ENCODE assay signal across 12 cellular contexts in genomic region chr1:174912243-174912642, GRCh38.
DNase-seq lines count a peak whose midpoint lies in the region; ATAC-seq and TF ChIP-seq lines count a peak whose summit lies in the region.
"Had no signal": no experiment of that assay in that cellular context is flagged by ENCODE, and none has a peak within 500 bp of the region (broad histone marks: within the 10 kb centered on the region; RNA-seq: fewer than 3 reads in every experiment).

No MANE protein-coding gene starts in this region.

- TF ChIP-seq POLR2A in testis (IDR thresholded peaks at IDR 0.05) = no peak

- H3K27ac ChIP-seq in testis = no peak overlapping the region
- no peak overlapping the region for H3K27ac ChIP-seq in CD8-positive, alpha-beta memory T cell (ENCODE audit: low read depth, low read length)
- H3K27ac ChIP-seq: adrenal gland, C4-2B, parathyroid adenoma had no signal

- no peaks in the 10 kb centered on the region for H3K27me3 Mint-ChIP-seq in activated CD4-positive, alpha-beta memory T cell treated with anti-CD3 and anti-CD28 coated beads for 36 hours
- no peaks in the 10 kb centered on the region for H3K27me3 Mint-ChIP-seq in CD8-positive, alpha-beta memory T cell

- H3K9me3 ChIP-seq in testis = no peaks in the 10 kb centered on the region
- no peaks in the 10 kb centered on the region for H3K9me3 ChIP-seq in CD8-positive, alpha-beta memory T cell (ENCODE audit: low read length)
- H3K9me3 ChIP-seq: adrenal gland had no signal

- peak overlapping the region; percentile 33 for H3K27ac Mint-ChIP-seq in activated CD4-positive, alpha-beta memory T cell treated with anti-CD3 and anti-CD28 coated beads for 36 hours
- H3K27ac Mint-ChIP-seq in CD8-positive, alpha-beta memory T cell = peak overlapping the region in 4 of 8 donors; percentile 43 to 64 (median 58)

- H3K36me3 Mint-ChIP-seq in activated CD4-positive, alpha-beta memory T cell treated with anti-CD3 and anti-CD28 coated beads for 36 hours = peaks cover 7% of the 10 kb centered on the region
- H3K36me3 Mint-ChIP-seq in CD8-positive, alpha-beta memory T cell = peaks cover 5 to 6% (median 5%) of the 10 kb centered on the region in 3 donors

- peaks cover 5% of the 10 kb centered on the region for H3K4me1 ChIP-seq in testis
- H3K4me1 ChIP-seq in CD8-positive, alpha-beta memory T cell (ENCODE audit: insufficient read depth, low read length) = peaks cover 10% of the 10 kb centered on the region
- H3K4me1 ChIP-seq: adrenal gland, parathyroid adenoma had no signal

- peaks cover 59% of the 10 kb centered on the region for H3K4me1 Mint-ChIP-seq in activated CD4-positive, alpha-beta memory T cell treated with anti-CD3 and anti-CD28 coated beads for 36 hours (ENCODE audit: low read depth)
- peaks cover 34 to 66% (median 60%) of the 10 kb centered on the region in 3 donors for H3K4me1 Mint-ChIP-seq in CD8-positive, alpha-beta memory T cell

- no peaks in the 10 kb centered on the region for H3K36me3 ChIP-seq in testis (ENCODE audit: low read depth, missing control alignments)
- H3K36me3 ChIP-seq in CD8-positive, alpha-beta memory T cell (ENCODE audit: insufficient read depth, low read length) = no peaks in the 10 kb centered on the region
- H3K36me3 ChIP-seq: adrenal gland had no signal

- no peak for TF ChIP-seq CTCF in GM12865 (IDR thresholded peaks at IDR 0.05; ENCODE audit: insufficient read depth, low read depth, low read length, missing control alignments)
- TF ChIP-seq CTCF in testis (IDR thresholded peaks at IDR 0.05) = no peak

- peaks cover 5% of the 10 kb centered on the region for H3K9me3 Mint-ChIP-seq in activated CD4-positive, alpha-beta memory T cell treated with anti-CD3 and anti-CD28 coated beads for 36 hours
- peaks cover 0 to 6% (median 3%) of the 10 kb centered on the region in 5 donors for H3K9me3 Mint-ChIP-seq in CD8-positive, alpha-beta memory T cell

- no peaks in the 10 kb centered on the region for H3K27me3 ChIP-seq in testis
- H3K27me3 ChIP-seq in CD8-positive, alpha-beta memory T cell (ENCODE audit: insufficient read depth, low read length, poor library complexity, severe bottlenecking) = no peaks in the 10 kb centered on the region
- H3K27me3 ChIP-seq: adrenal gland had no signal

- CTCF ChIA-PET in activated CD4-positive, alpha-beta memory T cell treated with anti-CD3 and anti-CD28 coated beads for 36 hours (lab: Charles Lee) = interaction anchor here (1.0 to 2.6 kb wide), 4 partner anchors 24 to 71 kb away, joined by 3 to 9 read pairs (median 4); no protein-coding TSS in a partner anchor
- CTCF ChIA-PET in CD8-positive, alpha-beta memory T cell (lab: Charles Lee) = no interaction called here

- no peak overlapping the region for H3K4me3 ChIP-seq in GM12865 (ENCODE audit: low read depth, low read length)
- H3K4me3 ChIP-seq in testis = no peak overlapping the region
- no peak overlapping the region for H3K4me3 ChIP-seq in CD8-positive, alpha-beta memory T cell (ENCODE audit: low read length)
- H3K4me3 ChIP-seq: adrenal gland had no signal

- intact Hi-C loops in activated CD4-positive, alpha-beta memory T cell treated with anti-CD3 and anti-CD28 coated beads for 36 hours (cut with micrococcal nuclease) = loop anchor here (1.0 kb wide), 4 partner anchors 26 to 113 kb away; no protein-coding TSS in a partner anchor
- intact Hi-C loops in testis (cut with DNase I; ENCODE audit: low total_unique reads) = no loop called here

- DNase-seq in GM12865 (ENCODE audit: low read depth) (peak; percentile 57), testis (no peak), MV-4-11 (lab: John Stamatoyannopoulos, UW) (no peak)
- peak; percentile 69 for DNase-seq in activated CD4-positive, alpha-beta memory T cell treated with anti-CD3 and anti-CD28 coated beads for 36 hours
- peak; percentile 17 to 37 (median 19) for DNase-seq in stimulated activated CD4-positive, alpha-beta T cell treated with anti-CD3 and anti-CD28 coated beads, Interleukin-12 subunit alpha, Interleukin-12 subunit beta, amount 100 ng/mL, for 48 hours (ENCODE audit: low read depth in 2 of 3, low spot score in 1 of 3)
- no peak for DNase-seq in CD8-positive, alpha-beta memory T cell
- DNase-seq: adrenal gland, NCI-H1105 treated with DMSO at 0.1 percent for 48 hours, NCI-H524 treated with DMSO at 0.1 percent for 48 hours had no signal

- no peak overlapping the region for H3K4me3 Mint-ChIP-seq in activated CD4-positive, alpha-beta memory T cell treated with anti-CD3 and anti-CD28 coated beads for 36 hours
- H3K4me3 Mint-ChIP-seq in CD8-positive, alpha-beta memory T cell = no peak overlapping the region

- ATAC-seq in GM19463 (IDR thresholded peaks at IDR 0.05; ENCODE audit: unreplicated experiment) = peak; percentile 72

- POLR2A ChIA-PET in activated CD4-positive, alpha-beta memory T cell treated with anti-CD3 and anti-CD28 coated beads for 36 hours (lab: Charles Lee) = interaction anchor here (0.8 to 1.4 kb wide), 2 partner anchors 54 to 75 kb away, joined by 3 to 4 read pairs; no protein-coding TSS in a partner anchor
- POLR2A ChIA-PET in CD8-positive, alpha-beta memory T cell (lab: Charles Lee) = interaction anchor here (0.7 kb wide), 1 partner anchor 113 kb away, joined by 4 read pairs; no protein-coding TSS in a partner anchor

Comparison
In these comparisons a context has a peak if more than half of its experiments do, and no peak if none do; other contexts are left out.
1. DNase-seq: peak in GM12865 (single experiment), activated CD4-positive, alpha-beta memory T cell treated with anti-CD3 and anti-CD28 coated beads for 36 hours (single experiment) and stimulated activated CD4-positive, alpha-beta T cell treated with anti-CD3 and anti-CD28 coated beads, Interleukin-12 subunit alpha, Interleukin-12 subunit beta, amount 100 ng/mL, for 48 hours (3 of 3); none in testis (single experiment), CD8-positive, alpha-beta memory T cell (0 of 5) and MV-4-11 (single experiment).